ENCODE assay signal across 1 cellular context in genomic region chr1:25414157-25414556, GRCh38.
TF ChIP-seq lines count a peak whose summit lies in the region.

No MANE protein-coding gene starts in this region.

TF ChIP-seq in K562, 482 proteins besides CTCF, POLR2A, EP300 and RAD21:
- TF ChIP-seq MAZ (CRISPR knock-in tag; conservative IDR thresholded peaks at IDR 0.05 in 1 of 2, IDR thresholded peaks at IDR 0.05 in 1 of 2) (0 out of 4 replicates have a peak, but pooled peaks of 1 of the 2 experiments have one; percentile 24), CBFA2T2 (conservative IDR thresholded peaks at IDR 0.05) (0 out of 2 replicates have a peak, but pooled peaks have one; percentile 4)
